In genomic region chr14:94761999-94762377, GRCh38 we compare ENCODE assay signal across 25 cellular contexts. TPM values are rescaled to one million over a fixed set of nuclear protein-coding genes. Genes with fewer than 3 reads are reported as not detected.
"Had no signal": no experiment of that assay in that cellular context is flagged by ENCODE, and none has a peak within 500 bp of the region (broad histone marks: within the 10 kb centered on the region; RNA-seq: fewer than 3 reads in every experiment).

No MANE protein-coding gene starts in this region.

- H3K9me3 ChIP-seq: heart right ventricle, left lung, pancreas, uterus had no signal

- H3K4me3 Mint-ChIP-seq: activated naive CD8-positive, alpha-beta T cell; activated T-cell treated with anti-CD3 and anti-CD28 coated beads, Interleukin-2, amount 50 U/mL, for 72 hours; mesothelial cell of epicardium; naive B cell; nephron progenitor cell; type B pancreatic cell had no signal

- H3K4me3 ChIP-seq: heart right ventricle, left lung, lung, pancreas, uterus had no signal

- ATAC-seq: activated T-cell treated with anti-CD3 and anti-CD28 coated beads, Interleukin-2, amount 50 U/mL, for 72 hours; left lung; right cardiac atrium; stimulated activated naive CD8-positive, alpha-beta T cell treated with anti-CD3 and anti-CD28 coated beads, Interleukin-15, Interleukin-2, amounts not matched to agents 100 U/mL and 50 U/mL, for 24 hours had no signal

- DNase-seq: activated CD4-positive, alpha-beta T cell treated with anti-CD3 and anti-CD28 coated beads for 4 hours; activated CD4-positive, alpha-beta T cell treated with anti-CD3 and anti-CD28 coated beads, Interleukin-2, amount 50 U/mL, for 4 hours; activated effector memory CD4-positive, alpha-beta T cell treated with Interleukin-2 at 50 U/mL for 16 hours; activated naive CD4-positive, alpha-beta T cell treated with Interleukin-2 at 50 U/mL for 16 hours; activated T-cell treated with anti-CD3 and anti-CD28 coated beads for 4 hours; activated T-cell treated with anti-CD3 and anti-CD28 coated beads, Interleukin-2, amount 50 U/mL, for 72 hours; anterior cingulate cortex; effector CD8-positive, alpha-beta T cell; heart right ventricle; left lung; naive B cell; nephron progenitor cell; pancreas; right cardiac atrium; stimulated activated CD4-positive, alpha-beta T cell treated with anti-CD3 and anti-CD28 coated beads, Interleukin-2, amount 100 ng/mL, for 48 hours; stimulated activated naive CD8-positive, alpha-beta T cell treated with anti-CD3 and anti-CD28 coated beads, Interleukin-15, Interleukin-2, amounts not matched to agents 100 U/mL and 50 U/mL, for 24 hours; uterus had no signal

- H3K27ac ChIP-seq: left lung, pancreas, uterus had no signal

- H3K9me3 Mint-ChIP-seq: activated T-cell treated with anti-CD3 and anti-CD28 coated beads, Interleukin-2, amount 50 U/mL, for 72 hours; mesothelial cell of epicardium; nephron progenitor cell; type B pancreatic cell had no signal

- H3K27me3 ChIP-seq: pancreas had no signal

- H3K4me1 ChIP-seq: heart right ventricle, left lung, pancreas, uterus had no signal

- H3K27ac Mint-ChIP-seq: activated naive CD8-positive, alpha-beta T cell; activated T-cell treated with anti-CD3 and anti-CD28 coated beads, Interleukin-2, amount 50 U/mL, for 72 hours; mesothelial cell of epicardium; nephron progenitor cell; type B pancreatic cell had no signal

- H3K36me3 ChIP-seq: heart right ventricle, left lung, pancreas, uterus had no signal

- H3K36me3 Mint-ChIP-seq: activated naive CD8-positive, alpha-beta T cell; naive B cell had no signal

RNA-seq across cellular contexts. Expression of gene GSC, which starts 7.9 kb away (rescaled TPM):
- total RNA-seq: dermis microvascular lymphatic vessel endothelial cell; epithelial cell of proximal tubule; left lung; pulmonary artery endothelial cell; right cardiac atrium; T-helper 1 cell treated with Interleukin-12 subunit alpha and Interleukin-12 subunit beta and Interleukin-4 antibody, amounts not matched to agents 30 ng/mL and 1 ng/mL, for 36 hours had no signal
